ENCODE assay signal across 10 cellular contexts in the genomic region with DNA sequence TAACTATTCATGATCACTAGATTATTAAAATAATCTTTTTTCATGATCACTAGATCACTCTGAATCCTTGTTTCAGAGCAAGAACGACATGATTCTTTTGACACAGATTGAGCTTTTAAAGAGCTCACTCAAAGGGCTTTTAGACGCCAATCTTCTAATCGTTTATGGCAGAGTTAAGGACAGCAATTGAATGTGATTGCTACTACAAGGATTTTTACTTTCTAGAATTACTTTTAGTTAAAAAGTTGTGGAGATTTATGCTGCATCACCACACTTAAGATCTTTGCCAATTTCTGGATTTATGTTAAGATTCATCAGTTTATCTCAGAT. TPM values are rescaled to one million over a fixed set of nuclear protein-coding genes. Genes with fewer than 3 reads are reported as not detected.
DNase-seq lines count a peak whose midpoint lies in the region; ATAC-seq lines count a peak whose summit lies in the region.
"Had no signal": no experiment of that assay in that cellular context is flagged by ENCODE, and none has a peak within 500 bp of the region (broad histone marks: within the 10 kb centered on the region; RNA-seq: fewer than 3 reads in every experiment).

No MANE protein-coding gene starts in this region.

- peaks cover 0 to 59% (median 4%) of the 10 kb centered on the region in 3 donors for H3K36me3 Mint-ChIP-seq in CD8-positive, alpha-beta memory T cell

- POLR2A ChIA-PET in CD8-positive, alpha-beta memory T cell (lab: Charles Lee), result no interaction called here

- H3K4me1 ChIP-seq in CD8-positive, alpha-beta memory T cell (ENCODE audit: insufficient read depth, low read length), result peaks cover 22% of the 10 kb centered on the region
- H3K4me1 ChIP-seq in HUES64 (ENCODE audit: insufficient read depth, low read length), result peaks cover 5% of the 10 kb centered on the region
- peaks cover 18% of the 10 kb centered on the region for H3K4me1 ChIP-seq in adipocyte (ENCODE audit: control insufficient read depth, insufficient read depth, low read length)
- H3K4me1 ChIP-seq in mucosa of rectum (ENCODE audit: control insufficient read depth in 2 of 2, insufficient read depth in 2 of 2, low read length in 2 of 2), result peaks cover 7 to 8% of the 10 kb centered on the region in 2 donors

- 70% methylated on average over 3 of the region's 3 CpGs for WGBS in HUES64

- DNase-seq in CD8-positive, alpha-beta memory T cell, result no peak
- peak; percentile 9 for DNase-seq in adipocyte (ENCODE audit: low read depth)
- DNase-seq in D341Med (ENCODE audit: low spot score), result no peak
- DNase-seq in stimulated activated CD4-positive, alpha-beta T cell treated with anti-CD3 and anti-CD28 coated beads, Interleukin-1b, Interleukin-23, amount 100 ng/mL, for 48 hours, result no peak
- no peak for DNase-seq in HPDE6-E6E7 (ENCODE audit: extremely low spot score)
- DNase-seq: aorta; stimulated activated CD8-positive, alpha-beta memory T cell treated with anti-CD3 and anti-CD28 coated beads, Interleukin-4, amount 100 ng/mL, for 48 hours had no signal

- no peaks in the 10 kb centered on the region for H3K9me3 ChIP-seq in CD8-positive, alpha-beta memory T cell (ENCODE audit: low read length)
- H3K9me3 ChIP-seq in HUES64 (ENCODE audit: insufficient read depth, low read depth, low read length) (no peaks in the 10 kb centered on the region), adipocyte (ENCODE audit: control insufficient read depth, low read length) (no peaks in the 10 kb centered on the region), mucosa of rectum (ENCODE audit: control insufficient read depth in 2 of 2, low read length in 2 of 2) (no peaks in the 10 kb centered on the region)

- peaks cover 0 to 14% of the 10 kb centered on the region in 2 donors for H3K27me3 Mint-ChIP-seq in CD8-positive, alpha-beta memory T cell

- no peaks in the 10 kb centered on the region for H3K27me3 ChIP-seq in CD8-positive, alpha-beta memory T cell (ENCODE audit: insufficient read depth, low read length, poor library complexity, severe bottlenecking)
- H3K27me3 ChIP-seq in HUES64 (ENCODE audit: insufficient read depth, low read length) (no peaks in the 10 kb centered on the region), adipocyte (replicated peaks; ENCODE audit: control insufficient read depth, insufficient read depth, low read length) (no peaks in the 10 kb centered on the region), mucosa of rectum (ENCODE audit: control insufficient read depth in 2 of 2, insufficient read depth in 2 of 2, low read length in 2 of 2) (no peaks in the 10 kb centered on the region)

- H3K27ac Mint-ChIP-seq in CD8-positive, alpha-beta memory T cell, result peak overlapping the region in 7 of 8 donors; percentile 30 to 100 (median 99)

- peaks cover 19% of the 10 kb centered on the region for H3K36me3 ChIP-seq in CD8-positive, alpha-beta memory T cell (ENCODE audit: insufficient read depth, low read length)
- peaks cover 47% of the 10 kb centered on the region for H3K36me3 ChIP-seq in HUES64 (ENCODE audit: insufficient read depth, low read length)
- H3K36me3 ChIP-seq in adipocyte (ENCODE audit: control insufficient read depth, insufficient read depth, low read length, severe bottlenecking), result peaks cover 44% of the 10 kb centered on the region
- H3K36me3 ChIP-seq in mucosa of rectum (ENCODE audit: control insufficient read depth in 2 of 2, insufficient read depth in 2 of 2, low read length in 2 of 2), result peaks cover 25 to 33% of the 10 kb centered on the region in 2 donors

- ATAC-seq in HG03025 (IDR thresholded peaks at IDR 0.05; ENCODE audit: low FRiP score, unreplicated experiment), result no peak

- CTCF ChIA-PET in CD8-positive, alpha-beta memory T cell (lab: Charles Lee), result interaction anchor here (1.3 to 1.7 kb wide), 2 partner anchors 28 to 55 kb away, joined by 3 to 4 read pairs; no protein-coding TSS in a partner anchor

- H3K9ac ChIP-seq in HUES64 (ENCODE audit: low read depth, low read length) (peak overlapping the region; percentile 94), adipocyte (ENCODE audit: low read length) (peak overlapping the region; percentile 98), mucosa of rectum (ENCODE audit: low read depth in 1 of 2, low read length in 2 of 2) (no peak overlapping the region)

- H3K9me3 Mint-ChIP-seq in CD8-positive, alpha-beta memory T cell, result peaks cover 0 to 7% (median 0%) of the 10 kb centered on the region in 5 donors

- peaks cover 35 to 38% (median 36%) of the 10 kb centered on the region in 3 donors for H3K4me1 Mint-ChIP-seq in CD8-positive, alpha-beta memory T cell

- H3K27ac ChIP-seq in CD8-positive, alpha-beta memory T cell (ENCODE audit: low read depth, low read length), result no peak overlapping the region
- H3K27ac ChIP-seq in HUES64 (ENCODE audit: low read depth, low read length) (no peak overlapping the region; the same call in 1 of the 2 replicates), mucosa of rectum (ENCODE audit: low read depth in 2 of 2, low read length in 2 of 2) (no peak overlapping the region)

- H3K4me3 Mint-ChIP-seq in CD8-positive, alpha-beta memory T cell, result peak overlapping the region; percentile 92 to 100 (median 98)

- H3K4me3 ChIP-seq in CD8-positive, alpha-beta memory T cell (ENCODE audit: low read length), result no peak overlapping the region
- H3K4me3 ChIP-seq in HUES64 (ENCODE audit: low read length) (peak overlapping the region; percentile 84), adipocyte (ENCODE audit: low read length) (peak overlapping the region; percentile 99), mucosa of rectum (ENCODE audit: low read length in 2 of 2) (peak overlapping the region; percentile 96 to 98)

RNA-seq across cellular contexts. Expression of a gene that starts 1.3 kb away (rescaled TPM):
- 100 to 1,000 TPM; 148 to 153 TPM for total RNA-seq in CD8-positive, alpha-beta memory T cell
- polyA plus RNA-seq in CD8-positive, alpha-beta memory T cell, result 47.7 TPM
- polyA plus RNA-seq in HUES64 (2013, experiment 1 of 2), result 82.6 TPM
- polyA plus RNA-seq in HUES64 (2013, experiment 2 of 2), result 85.3 TPM

RNA-seq across cellular contexts. Expression of a gene that starts 2.7 kb away (rescaled TPM):
- 10 to 100 TPM; 46.0 to 47.9 TPM for total RNA-seq in CD8-positive, alpha-beta memory T cell
- polyA plus RNA-seq in CD8-positive, alpha-beta memory T cell, result 85.0 TPM
- polyA plus RNA-seq in HUES64 (2013, experiment 1 of 2), result 36.6 TPM
- 34.6 TPM for polyA plus RNA-seq in HUES64 (2013, experiment 2 of 2)

RNA-seq across cellular contexts. Expression of a gene that starts 57.6 kb away (rescaled TPM):
- 10 to 100 TPM; 51.6 to 59.6 TPM for total RNA-seq in CD8-positive, alpha-beta memory T cell
- 55.5 TPM for polyA plus RNA-seq in CD8-positive, alpha-beta memory T cell
- polyA plus RNA-seq in HUES64 (2013, experiment 1 of 2), result 49.9 TPM
- polyA plus RNA-seq in HUES64 (2013, experiment 2 of 2), result 62.8 TPM

Comparison
In these comparisons a context has a peak if more than half of its experiments do, and no peak if none do; other contexts are left out.
1. H3K9ac ChIP-seq: peak in HUES64 (single experiment) and adipocyte (single experiment); none in mucosa of rectum (0 of 2).